In the genomic region with DNA sequence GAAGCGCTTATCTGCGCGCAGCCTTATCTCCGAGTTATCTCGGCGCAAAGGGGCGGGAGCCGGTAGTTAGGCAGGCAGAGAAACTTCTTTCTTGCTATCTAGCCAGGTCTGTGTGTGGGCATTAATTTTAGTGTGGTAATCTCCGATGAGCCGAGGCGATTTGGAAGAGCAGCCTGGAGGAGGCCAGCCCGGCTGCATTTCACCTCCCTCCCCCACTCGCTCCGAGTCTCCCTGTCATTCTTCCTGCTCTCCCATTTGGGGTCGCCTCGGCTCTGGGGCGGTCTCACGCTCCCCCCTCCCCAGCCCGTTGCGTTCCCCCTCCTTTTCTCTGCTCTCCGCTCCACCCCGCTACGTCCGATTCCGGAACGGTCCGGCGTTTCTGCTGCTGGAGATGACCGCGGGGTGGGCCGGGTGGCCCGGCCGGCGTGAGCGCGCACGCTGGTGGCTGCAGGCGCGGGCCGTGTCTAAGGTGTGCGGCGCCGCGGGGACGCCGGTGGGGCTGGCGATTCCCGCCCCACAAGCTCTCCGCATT, we compare ENCODE assay signal across 1 cellular context.
TF ChIP-seq lines count a peak whose summit lies in the region.

No MANE protein-coding gene starts in this region.

TF ChIP-seq in GM12878, 131 proteins besides CTCF, POLR2A, EP300 and RAD21:
- TF ChIP-seq KLF5 (IDR thresholded peaks at IDR 0.05; ENCODE audit: partially characterized antibody) (no peak), PRDM15 (CRISPR knock-in tag; IDR thresholded peaks at IDR 0.05) (no peak), EZH2 (IDR thresholded peaks at IDR 0.05; ENCODE audit: borderline replicate concordance, control insufficient read depth, low read depth, low read length) (0 out of 2 replicates have a peak, but pooled peaks have one; percentile 88)
TF ChIP-seq in GM12878: peak in this region for 1.
